ENCODE assay signal across 12 cellular contexts in the genomic region with DNA sequence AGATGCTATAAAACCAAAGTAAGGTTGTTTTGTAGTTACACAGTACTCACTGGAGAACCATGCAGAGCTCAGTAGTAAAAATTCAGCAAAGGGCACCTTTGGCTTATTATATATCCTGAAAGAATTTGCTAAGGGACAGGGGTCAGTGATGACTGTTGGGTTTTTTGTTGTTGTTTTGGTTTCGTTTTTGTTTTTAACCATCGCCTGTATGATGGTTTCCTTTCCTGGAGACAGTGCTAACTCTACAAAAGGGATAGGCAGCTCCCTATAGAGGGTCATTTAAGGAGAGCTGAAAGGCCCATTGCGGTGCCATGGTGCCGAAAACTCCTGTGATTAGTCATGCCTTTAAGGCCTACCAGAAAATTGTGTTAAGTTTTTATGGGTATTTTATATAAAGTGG.
DNase-seq lines count a peak whose midpoint lies in the region; ATAC-seq lines count a peak whose summit lies in the region.
"Had no signal": no experiment of that assay in that cellular context is flagged by ENCODE, and none has a peak within 500 bp of the region (broad histone marks: within the 10 kb centered on the region; RNA-seq: fewer than 3 reads in every experiment).

No MANE protein-coding gene starts in this region.

- no peak overlapping the region for H3K4me3 ChIP-seq in CD8-positive, alpha-beta memory T cell (ENCODE audit: low read length)

- H3K4me1 Mint-ChIP-seq in CD8-positive, alpha-beta memory T cell = peaks cover 13 to 18% (median 15%) of the 10 kb centered on the region in 3 donors
- peaks cover 11% of the 10 kb centered on the region for H3K4me1 Mint-ChIP-seq in T-helper 1 cell treated with Interleukin-12 subunit alpha and Interleukin-12 subunit beta and Interleukin-4 antibody, amounts not matched to agents 30 μg/mL and 1 μg/mL, for 36 hours (ENCODE audit: low read depth)

- peak overlapping the region in 6 of 8 donors; percentile 1 to 70 (median 38) for H3K27ac Mint-ChIP-seq in CD8-positive, alpha-beta memory T cell
- H3K27ac Mint-ChIP-seq in T-helper 1 cell treated with Interleukin-12 subunit alpha and Interleukin-12 subunit beta and Interleukin-4 antibody, amounts not matched to agents 30 μg/mL and 1 μg/mL, for 36 hours = peak overlapping the region; percentile 79
- H3K27ac Mint-ChIP-seq: nephron progenitor cell, WTC11 had no signal

- H3K36me3 ChIP-seq in CD8-positive, alpha-beta memory T cell (ENCODE audit: insufficient read depth, low read length) = no peaks in the 10 kb centered on the region

- no peaks in the 10 kb centered on the region for H3K4me1 ChIP-seq in CD8-positive, alpha-beta memory T cell (ENCODE audit: insufficient read depth, low read length)

- H3K9me3 Mint-ChIP-seq in CD8-positive, alpha-beta memory T cell = peaks cover 0 to 2% (median 0%) of the 10 kb centered on the region in 5 donors
- H3K9me3 Mint-ChIP-seq in T-helper 1 cell treated with Interleukin-12 subunit alpha and Interleukin-12 subunit beta and Interleukin-4 antibody, amounts not matched to agents 30 μg/mL and 1 μg/mL, for 36 hours = no peaks in the 10 kb centered on the region

- ATAC-seq in GM19372 (IDR thresholded peaks at IDR 0.05; ENCODE audit: low read depth, unreplicated experiment) = peak; percentile 78
- ATAC-seq in HG03039 (IDR thresholded peaks at IDR 0.05; ENCODE audit: unreplicated experiment) = peak; percentile 95
- ATAC-seq: WTC11 had no signal

- CTCF ChIA-PET in CD8-positive, alpha-beta memory T cell (lab: Charles Lee) = no interaction called here

- peaks cover 0 to 4% of the 10 kb centered on the region in 2 donors for H3K27me3 Mint-ChIP-seq in CD8-positive, alpha-beta memory T cell
- H3K27me3 Mint-ChIP-seq in T-helper 1 cell treated with Interleukin-12 subunit alpha and Interleukin-12 subunit beta and Interleukin-4 antibody, amounts not matched to agents 30 μg/mL and 1 μg/mL, for 36 hours (ENCODE audit: low read depth) = peaks cover 5% of the 10 kb centered on the region

- no peaks in the 10 kb centered on the region for H3K36me3 Mint-ChIP-seq in CD8-positive, alpha-beta memory T cell
- H3K36me3 Mint-ChIP-seq in T-helper 1 cell treated with Interleukin-12 subunit alpha and Interleukin-12 subunit beta and Interleukin-4 antibody, amounts not matched to agents 30 μg/mL and 1 μg/mL, for 36 hours (ENCODE audit: low read depth) = no peaks in the 10 kb centered on the region

- no peaks in the 10 kb centered on the region for H3K27me3 ChIP-seq in CD8-positive, alpha-beta memory T cell (ENCODE audit: insufficient read depth, low read length, poor library complexity, severe bottlenecking)

- H3K27ac ChIP-seq in CD8-positive, alpha-beta memory T cell (ENCODE audit: low read depth, low read length) = no peak overlapping the region

- no peaks in the 10 kb centered on the region for H3K9me3 ChIP-seq in CD8-positive, alpha-beta memory T cell (ENCODE audit: low read length)

- peak overlapping the region in 6 of 7 donors; percentile 48 to 77 (median 67) for H3K4me3 Mint-ChIP-seq in CD8-positive, alpha-beta memory T cell
- H3K4me3 Mint-ChIP-seq in T-helper 1 cell treated with Interleukin-12 subunit alpha and Interleukin-12 subunit beta and Interleukin-4 antibody, amounts not matched to agents 30 μg/mL and 1 μg/mL, for 36 hours = peak overlapping the region; percentile 3
- H3K4me3 Mint-ChIP-seq: nephron progenitor cell, WTC11 had no signal

- POLR2A ChIA-PET in CD8-positive, alpha-beta memory T cell (lab: Charles Lee) = interaction anchor here (0.5 kb wide), 1 partner anchor 94 kb away, joined by 5 read pairs; no protein-coding TSS in a partner anchor

- no peak for DNase-seq in CD8-positive, alpha-beta memory T cell
- no peak for DNase-seq in NCI-H187 treated with DMSO at 0.1 percent for 48 hours (lab: John Stamatoyannopoulos, UW)
- no peak for DNase-seq in NCI-H2196 (lab: John Stamatoyannopoulos, UW; ENCODE audit: unreplicated experiment)
- no peak for DNase-seq in anterior cingulate cortex (lab: John Stamatoyannopoulos, UW)
- no peak for DNase-seq in activated effector memory CD4-positive, alpha-beta T cell treated with anti-CD3 and anti-CD28 coated beads, Interleukin-2, amount 50 U/mL, for 16 hours
- DNase-seq: effector memory CD4-positive, alpha-beta T cell; MV-4-11; nephron progenitor cell had no signal
